Comparison of ENCODE assay signal across 27 cellular contexts in the genomic region with DNA sequence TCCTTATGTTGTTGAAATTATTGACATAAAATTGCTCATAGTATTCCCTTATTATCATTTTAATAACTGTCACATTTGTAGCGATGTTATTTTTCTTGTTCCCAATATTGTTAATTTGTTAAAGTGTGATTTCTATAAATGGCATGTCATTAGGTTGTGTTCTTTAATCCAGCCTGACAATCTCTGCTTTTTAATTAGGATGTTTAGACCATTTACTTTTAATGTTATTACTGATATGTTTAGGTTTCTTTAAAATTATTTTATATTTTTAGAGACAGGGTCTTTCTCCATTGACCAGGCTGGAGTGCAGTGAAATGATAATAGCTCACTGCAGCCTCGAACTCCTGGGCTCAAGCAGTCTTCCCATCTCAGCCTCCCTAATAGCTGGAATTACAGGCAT.
"Had no signal": no experiment of that assay in that cellular context is flagged by ENCODE, and none has a peak within 500 bp of the region (broad histone marks: within the 10 kb centered on the region; RNA-seq: fewer than 3 reads in every experiment).

No MANE protein-coding gene starts in this region.

- H3K4me2 ChIP-seq: hepatocyte had no signal

- H3K4me3 Mint-ChIP-seq: dendritic cell treated with granulocyte-macrophage colony-stimulating factor and Interleukin-4, amounts not matched to agents 40 ng/mL and 50 ng/mL, for 4 days; effector memory CD8-positive, alpha-beta T cell; endodermal cell had no signal

- H3K27ac ChIP-seq: colonic mucosa, coronary artery, dorsolateral prefrontal cortex, epithelial cell of prostate, esophagus muscularis mucosa, esophagus squamous epithelium, foreskin keratinocyte, gastrocnemius medialis, gastroesophageal sphincter, heart left ventricle, heart right ventricle, hepatocyte had no signal

- H3K27ac Mint-ChIP-seq: dendritic cell treated with granulocyte-macrophage colony-stimulating factor and Interleukin-4, amounts not matched to agents 40 ng/mL and 50 ng/mL, for 4 days; effector memory CD8-positive, alpha-beta T cell; endodermal cell had no signal

- H3K4me1 Mint-ChIP-seq: endodermal cell had no signal

- ATAC-seq: effector memory CD8-positive, alpha-beta T cell; esophagus mucosa; foreskin keratinocyte; gastrocnemius medialis; gastroesophageal sphincter; heart left ventricle; heart right ventricle had no signal

- H3K36me3 ChIP-seq: colonic mucosa, esophagus muscularis mucosa, esophagus squamous epithelium, gastrocnemius medialis, gastroesophageal sphincter, heart left ventricle, heart right ventricle had no signal

- H2AFZ ChIP-seq: hepatocyte had no signal

- H3K79me2 ChIP-seq: hepatocyte had no signal

- DNase-seq: colonic mucosa; cortex of kidney; dermis blood vessel endothelial cell; dorsolateral prefrontal cortex; effector CD4-positive, alpha-beta T cell; effector CD8-positive, alpha-beta T cell; effector memory CD4-positive, alpha-beta T cell; effector memory CD8-positive, alpha-beta T cell; endodermal cell; erythroblast; esophagus squamous epithelium; foreskin fibroblast; foreskin keratinocyte; foreskin melanocyte; gastrocnemius medialis; glutamatergic neuron; head of caudate nucleus; heart left ventricle; heart right ventricle had no signal

- FAIRE-seq: endothelial cell of umbilical vein had no signal

- H3K9me3 Mint-ChIP-seq: dendritic cell treated with granulocyte-macrophage colony-stimulating factor and Interleukin-4, amounts not matched to agents 40 ng/mL and 50 ng/mL, for 4 days; effector memory CD8-positive, alpha-beta T cell had no signal

- H3K4me3 ChIP-seq: colonic mucosa, coronary artery, dorsolateral prefrontal cortex, esophagus muscularis mucosa, esophagus squamous epithelium, gastrocnemius medialis, gastroesophageal sphincter, heart left ventricle, heart right ventricle, hepatocyte had no signal

- H3K4me1 ChIP-seq: colonic mucosa, esophagus squamous epithelium, foreskin keratinocyte, gastrocnemius medialis, heart left ventricle, heart right ventricle had no signal

- H3K9me3 ChIP-seq: colonic mucosa, esophagus muscularis mucosa, esophagus squamous epithelium, gastroesophageal sphincter had no signal

- H3K27me3 ChIP-seq: colonic mucosa, dorsolateral prefrontal cortex, esophagus muscularis mucosa, esophagus squamous epithelium, foreskin keratinocyte, gastrocnemius medialis, gastroesophageal sphincter, heart left ventricle, heart right ventricle, hepatocyte had no signal

- H3K27me3 Mint-ChIP-seq: dendritic cell treated with granulocyte-macrophage colony-stimulating factor and Interleukin-4, amounts not matched to agents 40 ng/mL and 50 ng/mL, for 4 days; effector memory CD8-positive, alpha-beta T cell had no signal
